Comparison of ENCODE assay signal across 8 cellular contexts in genomic region chr11:64206457-64207246, GRCh38. TPM values are rescaled to one million over a fixed set of nuclear protein-coding genes. Genes with fewer than 3 reads are reported as not detected.
DNase-seq lines count a peak whose midpoint lies in the region; ATAC-seq and TF ChIP-seq lines count a peak whose summit lies in the region.

FERMT3 (plus strand) TSS chr11:64206721; CDS start chr11:64207365, 644 bp downstream.

- H3K27me3 ChIP-seq in HL-60 (ENCODE audit: insufficient read depth, poor library complexity, severe bottlenecking) (no peaks in the 10 kb centered on the region), neutrophil (no peaks in the 10 kb centered on the region)

- peaks cover 62 to 65% of the 10 kb centered on the region in 2 experiments for H3K4me1 ChIP-seq in neutrophil (ENCODE audit: control insufficient read depth in 1 of 2, insufficient read depth in 1 of 2, low read depth in 1 of 2, low read length in 1 of 2)

- ATAC-seq in activated CD4-positive, alpha-beta T cell treated with anti-CD3 and anti-CD28 coated beads for 36 hours: peak; percentile 70
- ATAC-seq in GM19328 (IDR thresholded peaks at IDR 0.05; ENCODE audit: unreplicated experiment): no peak
- no peak for ATAC-seq in HG02884 (IDR thresholded peaks at IDR 0.05; ENCODE audit: unreplicated experiment)

- intact Hi-C loops in Calu3 (cut with micrococcal nuclease; ENCODE audit: unreplicated experiment): no loop called here
- intact Hi-C loops in activated CD4-positive, alpha-beta T cell treated with anti-CD3 and anti-CD28 coated beads for 36 hours (cut with DNase I, micrococcal nuclease): loop anchor here (1.0 to 5.0 kb wide), 13 partner anchors 19 to 232 kb away; partner anchors contain the start of genes ESRRA (in 2 of the 2), FKBP2 (in 2 of the 2), COX8A (in 1 of the 2) and DNAJC4 (in 1 of the 2)

- no peaks in the 10 kb centered on the region for H3K9me3 Mint-ChIP-seq in Calu3 (ENCODE audit: low read depth, unreplicated experiment)
- H3K9me3 Mint-ChIP-seq in activated CD4-positive, alpha-beta T cell treated with anti-CD3 and anti-CD28 coated beads for 36 hours (ENCODE audit: low read depth): no peaks in the 10 kb centered on the region

- H3K27ac Mint-ChIP-seq in Calu3 (ENCODE audit: unreplicated experiment): no peak within 1 kb of the TSS
- H3K27ac Mint-ChIP-seq in activated CD4-positive, alpha-beta T cell treated with anti-CD3 and anti-CD28 coated beads for 36 hours: peak within 1 kb of the TSS; percentile 99

- H3K36me3 ChIP-seq in neutrophil: peaks cover 39% of the 10 kb centered on the region

- H3K4me3 Mint-ChIP-seq in Calu3 (ENCODE audit: low read depth, unreplicated experiment): no peak within 1 kb of the TSS
- H3K4me3 Mint-ChIP-seq in activated CD4-positive, alpha-beta T cell treated with anti-CD3 and anti-CD28 coated beads for 36 hours: peak within 1 kb of the TSS; percentile 90

- TF ChIP-seq CTCF in Calu3 (IDR thresholded peaks at IDR 0.05; ENCODE audit: unreplicated experiment) (no peak), HL-60 (IDR thresholded peaks at IDR 0.05; ENCODE audit: insufficient read depth, low read length) (no peak), neutrophil (IDR thresholded peaks at IDR 0.05) (peak; percentile 17)

- CTCF ChIA-PET in Calu3 (lab: Charles Lee): interaction anchor here (0.5 kb wide), 1 partner anchor 923 kb away, joined by 3 read pairs; no protein-coding TSS in a partner anchor
- CTCF ChIA-PET in activated CD4-positive, alpha-beta T cell treated with anti-CD3 and anti-CD28 coated beads for 36 hours (lab: Charles Lee): interaction anchor here (0.5 to 7.3 kb wide), 15 partner anchors 11 to 368 kb away, joined by 3 to 111 read pairs (median 5); partner anchors contain the start of genes CATSPERZ, ESRRA, MARK2 and NUDT22

- no TSS peak for BruUV-seq in Calu3 (replicated peaks; lab: Mats Ljungman, UMichigan)

- DNase-seq in Calu3 (no peak), HL-60 (ENCODE audit: low read depth in 1 of 2, low spot score in 1 of 2) (peak; percentile 90 to 95), ureter (ENCODE audit: low spot score) (no peak)
- peak; percentile 90 for DNase-seq in activated CD4-positive, alpha-beta T cell treated with anti-CD3 and anti-CD28 coated beads for 36 hours
- peak; percentile 53 for DNase-seq in effector CD4-positive, alpha-beta T cell

- peaks cover 9% of the 10 kb centered on the region for H3K4me1 Mint-ChIP-seq in Calu3 (ENCODE audit: low read depth, unreplicated experiment)
- H3K4me1 Mint-ChIP-seq in activated CD4-positive, alpha-beta T cell treated with anti-CD3 and anti-CD28 coated beads for 36 hours: peaks cover 45% of the 10 kb centered on the region

- H3K36me3 Mint-ChIP-seq in Calu3 (ENCODE audit: insufficient read depth, unreplicated experiment): peaks cover 80% of the 10 kb centered on the region
- peaks cover 79% of the 10 kb centered on the region for H3K36me3 Mint-ChIP-seq in activated CD4-positive, alpha-beta T cell treated with anti-CD3 and anti-CD28 coated beads for 36 hours (ENCODE audit: low read depth)

- no peaks in the 10 kb centered on the region for H3K27me3 Mint-ChIP-seq in Calu3 (ENCODE audit: unreplicated experiment)
- no peaks in the 10 kb centered on the region for H3K27me3 Mint-ChIP-seq in activated CD4-positive, alpha-beta T cell treated with anti-CD3 and anti-CD28 coated beads for 36 hours

- H3K4me3 ChIP-seq in HL-60 (replicated peaks; ENCODE audit: insufficient read depth, low read length) (peak within 1 kb of the TSS; percentile 87), neutrophil (ENCODE audit: low read depth in 1 of 2, low read length in 1 of 2) (peak within 1 kb of the TSS; percentile 90 to 100)

- H3K9me3 ChIP-seq in neutrophil: no peaks in the 10 kb centered on the region

- H3K27ac ChIP-seq in HL-60 (replicated peaks): peak within 1 kb of the TSS; percentile 89
- H3K27ac ChIP-seq in neutrophil: peak within 1 kb of the TSS; percentile 99

- POLR2A ChIA-PET in activated CD4-positive, alpha-beta T cell treated with anti-CD3 and anti-CD28 coated beads for 36 hours (lab: Charles Lee): interaction anchor here (0.6 to 3.7 kb wide), 11 partner anchors 18 to 125 kb away, joined by 4 to 28 read pairs (median 7); partner anchors contain the start of genes FKBP2, NUDT22, PRDX5 and STIP1

RNA-seq across cellular contexts. Expression of gene FERMT3, which starts in this region (rescaled TPM):
- total RNA-seq in Calu3 (2022) (16.6 and 18.6 TPM in 2 replicates), ureter (15.5 TPM)
- 100 to 1,000 TPM; 182 to 184 TPM for total RNA-seq in activated CD4-positive, alpha-beta T cell treated with anti-CD3 and anti-CD28 coated beads for 36 hours

Comparison
In these comparisons a context has a peak if more than half of its experiments do, and no peak if none do; other contexts are left out.
1. DNase-seq: peak in HL-60 (2 of 2), activated CD4-positive, alpha-beta T cell treated with anti-CD3 and anti-CD28 coated beads for 36 hours (single experiment) and effector CD4-positive, alpha-beta T cell (single experiment); none in Calu3 (single experiment) and ureter (single experiment).